In the genomic region with DNA sequence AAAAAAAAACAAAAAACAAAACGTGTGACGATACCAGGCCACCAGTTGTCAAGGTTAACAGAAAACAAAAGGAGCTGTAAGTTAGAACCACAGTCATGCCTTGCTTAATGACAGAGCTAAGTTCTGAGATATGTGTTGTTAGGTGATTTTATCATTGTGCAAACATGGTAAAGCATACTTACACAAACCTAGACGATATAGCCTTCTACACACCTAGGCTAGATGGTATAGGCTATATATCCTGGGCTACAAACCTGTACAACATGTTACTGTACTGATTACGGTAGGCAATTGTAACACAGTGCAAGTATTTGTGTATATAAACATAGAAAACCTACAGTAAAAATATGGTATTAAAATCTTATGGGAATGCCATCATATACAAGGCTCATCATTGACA, we compare ENCODE assay signal across 26 cellular contexts.
DNase-seq lines count a peak whose midpoint lies in the region; ATAC-seq, FAIRE-seq and TF ChIP-seq lines count a peak whose summit lies in the region.
"Had no signal": no experiment of that assay in that cellular context is flagged by ENCODE, and none has a peak within 500 bp of the region (broad histone marks: within the 10 kb centered on the region; RNA-seq: fewer than 3 reads in every experiment).

No MANE protein-coding gene starts in this region.

- H2BK20ac ChIP-seq in H1 (ENCODE audit: low read length), result peak overlapping the region; percentile 99; the same call in 1 of the 2 replicates

- H3K27me3 ChIP-seq in H1 (replicated peaks in 1 of 4; ENCODE audit: control insufficient read depth in 3 of 4, extremely low read depth in 1 of 4, insufficient read depth in 3 of 4, low read length in 3 of 4), result no peaks in the 10 kb centered on the region
- no peaks in the 10 kb centered on the region for H3K27me3 ChIP-seq in mesendoderm (ENCODE audit: insufficient read depth, low read length, poor library complexity)
- no peaks in the 10 kb centered on the region for H3K27me3 ChIP-seq in osteoblast (ENCODE audit: insufficient read depth, low read length)
- no peaks in the 10 kb centered on the region for H3K27me3 ChIP-seq in right cardiac atrium (ENCODE audit: control insufficient read depth, insufficient read depth)
- H3K27me3 ChIP-seq: BE2C; BLaER1 treated with 17β-estradiol and CSF1 and Interleukin-3, amounts not matched to agents 10 nM and 100 nM had no signal

- TF ChIP-seq CTCF in H1 (IDR thresholded peaks at IDR 0.05; ENCODE audit: control extremely low read depth in 1 of 3, insufficient read depth in 1 of 3, low read depth in 1 of 3, low read length in 3 of 3), result no peak
- TF ChIP-seq CTCF in osteoblast (IDR thresholded peaks at IDR 0.05; ENCODE audit: extremely low read depth, low read depth, low read length), result no peak

- peak overlapping the region; percentile 98 for H2BK15ac ChIP-seq in H1 (ENCODE audit: low read length)
- no peak overlapping the region for H2BK15ac ChIP-seq in mesendoderm (replicated peaks; ENCODE audit: low read depth)

- ATAC-seq in GM18870 (IDR thresholded peaks at IDR 0.05; ENCODE audit: unreplicated experiment) (no peak), HG03175 (IDR thresholded peaks at IDR 0.05; ENCODE audit: unreplicated experiment) (no peak), right cardiac atrium (no peak)
- ATAC-seq: GM12878 had no signal

- H3K23ac ChIP-seq in H1 (ENCODE audit: insufficient read length) (no peak overlapping the region), mesendoderm (ENCODE audit: low read length) (no peak overlapping the region)

- 0 out of 2 replicates have a peak overlapping the region, but pooled peaks have one; percentile 65 for H2AK5ac ChIP-seq in H1 (ENCODE audit: low read depth, low read length)
- H2AK5ac ChIP-seq in mesendoderm (ENCODE audit: low read length), result no peak overlapping the region

- H3K18ac ChIP-seq in H1 (ENCODE audit: extremely low read depth, low read length), result no peak overlapping the region
- no peak overlapping the region for H3K18ac ChIP-seq in mesendoderm (ENCODE audit: low read length)

- H4K8ac ChIP-seq in H1 (ENCODE audit: extremely low read depth, insufficient read depth, low read length) (no peak overlapping the region), mesendoderm (ENCODE audit: low read depth, low read length) (no peak overlapping the region)

- POLR2A ChIA-PET in H1 (lab: Charles Lee; ENCODE audit: partially characterized antibody), result interaction anchor here (0.6 kb wide), 1 partner anchor 36 kb away, joined by 3 read pairs; no protein-coding TSS in a partner anchor

- TF ChIP-seq EP300 in H1 (IDR thresholded peaks at IDR 0.05; ENCODE audit: borderline replicate concordance in 1 of 2, low read depth in 2 of 2, low read length in 2 of 2), result no peak

- H3K56ac ChIP-seq in H1 (replicated peaks; ENCODE audit: insufficient read length, low read depth, low read length) (no peak overlapping the region), mesendoderm (ENCODE audit: low read length) (peak overlapping the region; percentile 49)

- H4K5ac ChIP-seq in H1 (ENCODE audit: insufficient read length, low read depth, low read length), result peak overlapping the region; percentile 37
- H4K5ac ChIP-seq in mesendoderm (ENCODE audit: low read length), result no peak overlapping the region

- H3K4me3 ChIP-seq in H1 (ENCODE audit: extremely low read depth in 1 of 4, insufficient read depth in 2 of 4, low read depth in 3 of 4, low read length in 4 of 4) (no peak overlapping the region), mesendoderm (ENCODE audit: low read length) (no peak overlapping the region), osteoblast (ENCODE audit: insufficient read depth, low read length) (no peak overlapping the region), right cardiac atrium (ENCODE audit: low read length) (no peak overlapping the region)
- H3K4me3 ChIP-seq: BLaER1 treated with 17β-estradiol and CSF1 and Interleukin-3, amounts not matched to agents 10 nM and 100 nM; GM12878 had no signal

- no peak for TF ChIP-seq POLR2A in H1 (IDR thresholded peaks at IDR 0.05; ENCODE audit: control extremely low read depth in 1 of 2, low read depth in 2 of 2, low read length in 2 of 2)

- CTCF ChIA-PET in H1 (lab: Charles Lee; ENCODE audit: partially characterized antibody), result interaction anchor here (0.6 kb wide), 1 partner anchor 442 kb away, joined by 3 read pairs; no protein-coding TSS in a partner anchor

- no peaks in the 10 kb centered on the region for H4K20me1 ChIP-seq in H1 (replicated peaks in 1 of 2; ENCODE audit: control insufficient read depth in 1 of 2, insufficient read depth in 2 of 2, low read length in 2 of 2)
- H4K20me1 ChIP-seq in osteoblast (ENCODE audit: insufficient read depth, low read length), result no peaks in the 10 kb centered on the region
- H4K20me1 ChIP-seq: BLaER1 treated with 17β-estradiol and CSF1 and Interleukin-3, amounts not matched to agents 10 nM and 100 nM had no signal

- no peak for FAIRE-seq in H1 (lab: Jason Lieb, UNC)
- FAIRE-seq: A204.1, D721Med, GM12878, GM18507 had no signal

- no peak overlapping the region for H3K4me2 ChIP-seq in H1 (ENCODE audit: insufficient read depth in 1 of 2, low read depth in 2 of 2, low read length in 2 of 2)
- H3K4me2 ChIP-seq in mesendoderm (ENCODE audit: low read length), result no peak overlapping the region
- no peak overlapping the region for H3K4me2 ChIP-seq in osteoblast (ENCODE audit: insufficient read depth, low read length)
- H3K4me2 ChIP-seq: BLaER1 treated with 17β-estradiol and CSF1 and Interleukin-3, amounts not matched to agents 10 nM and 100 nM had no signal

- intact Hi-C loops in right cardiac atrium (cut with DNase I), result no loop called here

- no peak for TF ChIP-seq RAD21 in H1 (IDR thresholded peaks at IDR 0.05 in 1 of 2, conservative IDR thresholded peaks at IDR 0.05 in 1 of 2; ENCODE audit: low read depth in 2 of 2, low read length in 2 of 2)

- WGBS in H1 (ENCODE audit: extremely low coverage in 1 of 2, insufficient coverage in 1 of 2, insufficient read length in 1 of 2, insufficient replicate concordance in 2 of 2, low coverage in 1 of 2, low lambda C conversion rate in 2 of 2, missing lambda C conversion rate in 1 of 2), 2 experiments, result 97% methylated on average over 4 of the region's 4 CpGs; no CpG with 5 or more reads in 1 of the 2 experiments
- WGBS in mesendoderm (ENCODE audit: extremely low coverage, insufficient coverage, low lambda C conversion rate), result no CpG with 5 or more reads among the region's 4 CpGs
- WGBS in right cardiac atrium, result 74% methylated on average over 4 of the region's 4 CpGs

- DNase-seq in SIG-M5 treated with dmso at 0.1 percent for 504 hours (lab: John Stamatoyannopoulos, UW; ENCODE audit: unreplicated experiment), result peak; percentile 13
- DNase-seq in SIG-M5 (lab: John Stamatoyannopoulos, UW), result no peak
- no peak for DNase-seq in H1 (ENCODE audit: low read depth in 1 of 2, low spot score in 2 of 2)
- DNase-seq in mesendoderm, result no peak
- no peak for DNase-seq in osteoblast (ENCODE audit: insufficient read length, low spot score, missing footprints)
- DNase-seq in right cardiac atrium, result no peak
- DNase-seq: ACHN; AML-193; BE2C; CD4-positive, alpha-beta T cell; CD8-positive, alpha-beta memory T cell; DMS 273 treated with DMSO at 0.1 percent for 48 hours; DMS79; EL; GDM1; GOT3; H7; HCEC 1CT had no signal

- peaks cover 0 to 9% (median 4%) of the 10 kb centered on the region in 4 experiments; a peak in 2 of 7 replicates for H3K4me1 ChIP-seq in H1 (replicated peaks in 1 of 4; ENCODE audit: control insufficient read depth in 3 of 4, insufficient read depth in 4 of 4, low read length in 3 of 4)
- H3K4me1 ChIP-seq in mesendoderm (ENCODE audit: control insufficient read depth, low read depth, low read length), result no peaks in the 10 kb centered on the region
- H3K4me1 ChIP-seq in osteoblast (ENCODE audit: insufficient read depth, low read length), result peaks cover 13% of the 10 kb centered on the region
- H3K4me1 ChIP-seq in right cardiac atrium (ENCODE audit: control insufficient read depth, insufficient read depth, low read length), result no peaks in the 10 kb centered on the region
- H3K4me1 ChIP-seq: BE2C had no signal

- H2AFZ ChIP-seq in H1 (ENCODE audit: low read length), result no peak overlapping the region
- H2AFZ ChIP-seq in osteoblast (ENCODE audit: low read length), result no peak overlapping the region

- H3K79me2 ChIP-seq in H1 (ENCODE audit: control insufficient read depth in 1 of 2, insufficient read depth in 2 of 2, low read length in 2 of 2), result peaks cover 0 to 35% of the 10 kb centered on the region in 2 experiments; a peak in 3 of 4 replicates
- no peaks in the 10 kb centered on the region for H3K79me2 ChIP-seq in mesendoderm (ENCODE audit: control insufficient read depth, insufficient read depth, low read length)
- H3K79me2 ChIP-seq in osteoblast (ENCODE audit: insufficient read depth, low read length), result no peaks in the 10 kb centered on the region

- H2BK5ac ChIP-seq in H1 (ENCODE audit: low read depth, low read length) (peak overlapping the region; percentile 62; the same call in 1 of the 2 replicates), mesendoderm (ENCODE audit: low read length) (no peak overlapping the region)

- peak overlapping the region; percentile 80; the same call in 1 of the 2 replicates for H2BK12ac ChIP-seq in H1 (ENCODE audit: low read depth, low read length)

- no peak overlapping the region for H4K91ac ChIP-seq in H1 (replicated peaks; ENCODE audit: insufficient read length, low read length)

- H3K27ac ChIP-seq in H1 (ENCODE audit: low read depth, low read length) (no peak overlapping the region), mesendoderm (ENCODE audit: low read depth, low read length) (no peak overlapping the region), osteoblast (ENCODE audit: low read depth, low read length) (no peak overlapping the region), right cardiac atrium (ENCODE audit: low read length) (no peak overlapping the region)
- H3K27ac ChIP-seq: 22Rv1; BLaER1 treated with 17β-estradiol and CSF1 and Interleukin-3, amounts not matched to agents 10 nM and 100 nM had no signal

- H3K9me3 ChIP-seq in H1 (ENCODE audit: insufficient read depth in 2 of 2, low read depth in 1 of 2, low read length in 1 of 2), result no peaks in the 10 kb centered on the region
- H3K9me3 ChIP-seq in osteoblast (ENCODE audit: low read depth, low read length), result no peaks in the 10 kb centered on the region
- H3K9me3 ChIP-seq in right cardiac atrium (ENCODE audit: control insufficient read depth, low read length), result no peaks in the 10 kb centered on the region
- H3K9me3 ChIP-seq: BE2C; BLaER1 treated with 17β-estradiol and CSF1 and Interleukin-3, amounts not matched to agents 10 nM and 100 nM had no signal

- H3K23me2 ChIP-seq in H1 (ENCODE audit: low read depth, low read length), result no peaks in the 10 kb centered on the region; the same call in 1 of the 2 replicates

- H3K36me3 ChIP-seq in H1 (ENCODE audit: control insufficient read depth in 2 of 4, insufficient read depth in 4 of 4, low read length in 3 of 4) (peaks cover 0 to 8% (median 4%) of the 10 kb centered on the region in 4 experiments; a peak in 2 of 8 replicates), mesendoderm (ENCODE audit: control insufficient read depth, insufficient read depth, low read length) (no peaks in the 10 kb centered on the region), osteoblast (ENCODE audit: insufficient read depth, low read length) (no peaks in the 10 kb centered on the region)
- H3K36me3 ChIP-seq: BE2C; BLaER1 treated with 17β-estradiol and CSF1 and Interleukin-3, amounts not matched to agents 10 nM and 100 nM had no signal

- H2BK120ac ChIP-seq in H1 (replicated peaks; ENCODE audit: low read depth, low read length) (peak overlapping the region; percentile 86), mesendoderm (ENCODE audit: low read depth, low read length) (no peak overlapping the region)

- H3K9ac ChIP-seq in H1 (replicated peaks in 1 of 4; ENCODE audit: extremely low read depth in 1 of 4, low read depth in 3 of 4, low read length in 3 of 4), result no peak overlapping the region
- H3K9ac ChIP-seq in mesendoderm (ENCODE audit: low read length), result no peak overlapping the region
- H3K9ac ChIP-seq: BLaER1 treated with 17β-estradiol and CSF1 and Interleukin-3, amounts not matched to agents 10 nM and 100 nM had no signal

- H3K79me1 ChIP-seq in H1 (ENCODE audit: low read depth, low read length) (no peaks in the 10 kb centered on the region), mesendoderm (ENCODE audit: low read length) (no peaks in the 10 kb centered on the region)

- no peak overlapping the region for H3K14ac ChIP-seq in H1 (ENCODE audit: insufficient read length)

- H3K4ac ChIP-seq in H1 (replicated peaks; ENCODE audit: insufficient read length, low read depth, low read length) (peak overlapping the region; percentile 69), mesendoderm (ENCODE audit: low read depth, low read length) (no peak overlapping the region)
